ENCODE assay signal across 8 cellular contexts in the genomic region with DNA sequence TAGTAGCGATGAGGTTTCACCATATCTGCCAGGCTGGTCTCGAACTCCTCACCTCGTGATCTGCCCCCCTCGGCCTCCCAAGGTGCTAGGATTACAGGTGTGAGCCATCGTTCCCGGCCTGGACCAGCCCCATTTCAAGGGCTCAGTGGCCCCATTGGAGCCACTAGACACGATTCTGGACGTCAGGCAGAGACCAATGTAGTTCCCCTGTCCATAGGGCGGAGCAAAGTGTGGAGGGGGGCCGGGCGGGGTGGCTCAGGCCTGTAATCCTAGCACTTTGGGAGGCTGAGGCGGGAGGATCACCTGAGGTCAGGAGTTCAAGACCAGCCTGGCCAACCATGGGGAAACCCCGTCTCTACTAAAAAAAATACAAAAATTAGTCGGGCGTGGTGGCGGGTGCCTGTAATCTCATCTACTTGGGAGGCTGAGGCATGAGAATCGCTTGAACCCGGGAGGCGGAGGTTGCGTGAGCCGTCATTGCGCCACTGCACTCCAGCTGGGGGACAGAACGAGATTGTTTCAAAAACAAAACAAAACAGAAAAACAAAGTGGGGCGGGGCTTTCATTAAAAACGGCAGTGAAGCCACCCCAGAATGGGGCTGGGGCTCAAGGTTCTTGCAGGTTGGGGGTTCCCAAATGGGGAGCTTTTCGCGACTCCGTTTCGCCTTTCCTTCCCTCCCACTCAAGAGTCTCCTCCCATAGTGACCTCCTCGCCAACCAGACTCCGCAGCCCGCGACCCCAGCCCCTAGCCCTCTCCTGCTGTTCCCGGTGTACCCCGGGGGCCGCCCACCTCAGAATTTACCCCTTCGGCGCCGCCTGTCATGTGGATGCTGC. TPM values are rescaled to one million over a fixed set of nuclear protein-coding genes. Genes with fewer than 3 reads are reported as not detected.
DNase-seq lines count a peak whose midpoint lies in the region; ATAC-seq, FAIRE-seq and TF ChIP-seq lines count a peak whose summit lies in the region.

No MANE protein-coding gene starts in this region.

- no peaks in the 10 kb centered on the region for H3K27me3 Mint-ChIP-seq in activated CD4-positive, alpha-beta T cell treated with anti-CD3 and anti-CD28 coated beads, Interleukin-2, amount 10 ng/mL, durations not matched to agents 24 days and 14 days
- H3K27me3 Mint-ChIP-seq in activated naive CD8-positive, alpha-beta T cell treated with anti-CD3 and anti-CD28 coated beads, Interleukin-2, amount 10 ng/mL, durations not matched to agents 7 days and 5 days, result no peaks in the 10 kb centered on the region

- no peaks in the 10 kb centered on the region for H3K9me3 ChIP-seq in kidney (ENCODE audit: control insufficient read depth in 1 of 2, low read length in 2 of 2)
- no peaks in the 10 kb centered on the region for H3K9me3 ChIP-seq in testis

- DNase-seq in activated CD4-positive, alpha-beta T cell treated with anti-CD3 and anti-CD28 coated beads, Interleukin-2, amount 10 ng/mL, durations not matched to agents 24 days and 14 days, result no peak
- DNase-seq in activated CD4-positive, alpha-beta T cell treated with anti-CD3 and anti-CD28 coated beads for 4 hours, result no peak
- DNase-seq in activated naive CD8-positive, alpha-beta T cell treated with anti-CD3 and anti-CD28 coated beads, Interleukin-2, amount 10 ng/mL, durations not matched to agents 7 days and 5 days, result no peak
- DNase-seq in kidney (no peak), testis (no peak), GM19240 (ENCODE audit: insufficient read length, low spot score) (no peak), GF-D8 (lab: John Stamatoyannopoulos, UW) (no peak), COR-L47 (lab: John Stamatoyannopoulos, UW) (no peak)

- WGBS in testis, 2 donors, result 21 to 28% methylated on average over 36 to 39 of the region's 39 CpGs

- H3K9ac ChIP-seq in kidney (ENCODE audit: low read length in 2 of 2), result peak overlapping the region in 1 of 2 donors; percentile 63

- peaks cover 16% of the 10 kb centered on the region for H3K4me1 Mint-ChIP-seq in activated CD4-positive, alpha-beta T cell treated with anti-CD3 and anti-CD28 coated beads, Interleukin-2, amount 10 ng/mL, durations not matched to agents 24 days and 14 days
- H3K4me1 Mint-ChIP-seq in activated naive CD8-positive, alpha-beta T cell treated with anti-CD3 and anti-CD28 coated beads, Interleukin-2, amount 10 ng/mL, durations not matched to agents 7 days and 5 days, result peaks cover 17% of the 10 kb centered on the region

- TF ChIP-seq POLR2A in testis (IDR thresholded peaks at IDR 0.05), result no peak

- H3K27ac ChIP-seq in kidney (ENCODE audit: low read depth in 2 of 2, low read length in 2 of 2), result peak overlapping the region in 1 of 2 donors; percentile 63
- H3K27ac ChIP-seq in testis, result peak overlapping the region; percentile 3 to 85

- H3K27ac Mint-ChIP-seq in activated CD4-positive, alpha-beta T cell treated with anti-CD3 and anti-CD28 coated beads, Interleukin-2, amount 10 ng/mL, durations not matched to agents 24 days and 14 days, result peak overlapping the region; percentile 94
- peak overlapping the region; percentile 96 for H3K27ac Mint-ChIP-seq in activated naive CD8-positive, alpha-beta T cell treated with anti-CD3 and anti-CD28 coated beads, Interleukin-2, amount 10 ng/mL, durations not matched to agents 7 days and 5 days

- no peak for FAIRE-seq in kidney (lab: Jason Lieb, UNC)

- H3K27me3 ChIP-seq in testis, result no peaks in the 10 kb centered on the region

- TF ChIP-seq CTCF in kidney (IDR thresholded peaks at IDR 0.05; ENCODE audit: borderline replicate concordance, extremely low read depth, insufficient read depth) (no peak), testis (IDR thresholded peaks at IDR 0.05) (no peak)

- H3K4me1 ChIP-seq in kidney (ENCODE audit: control insufficient read depth in 1 of 2, insufficient read depth in 1 of 2, low read depth in 1 of 2, low read length in 2 of 2) (peaks cover 0 to 9% of the 10 kb centered on the region in 2 donors), testis (peaks cover 24% of the 10 kb centered on the region)

- ATAC-seq in activated naive CD8-positive, alpha-beta T cell treated with anti-CD3 and anti-CD28 coated beads, Interleukin-2, amount 10 ng/mL, durations not matched to agents 7 days and 5 days (ENCODE audit: low read depth), result no peak

- H3K4me3 ChIP-seq in kidney (ENCODE audit: low read length in 2 of 2) (peak overlapping the region; percentile 61 to 67), testis (peak overlapping the region; percentile 66 to 74)

- no peaks in the 10 kb centered on the region for H3K36me3 ChIP-seq in kidney (ENCODE audit: control insufficient read depth in 1 of 2, insufficient read depth in 2 of 2, low read length in 2 of 2)
- H3K36me3 ChIP-seq in testis (ENCODE audit: low read depth, missing control alignments), result no peaks in the 10 kb centered on the region

- H3K9me3 Mint-ChIP-seq in activated CD4-positive, alpha-beta T cell treated with anti-CD3 and anti-CD28 coated beads, Interleukin-2, amount 10 ng/mL, durations not matched to agents 24 days and 14 days, result no peaks in the 10 kb centered on the region
- no peaks in the 10 kb centered on the region for H3K9me3 Mint-ChIP-seq in activated naive CD8-positive, alpha-beta T cell treated with anti-CD3 and anti-CD28 coated beads, Interleukin-2, amount 10 ng/mL, durations not matched to agents 7 days and 5 days

- H3K36me3 Mint-ChIP-seq in activated CD4-positive, alpha-beta T cell treated with anti-CD3 and anti-CD28 coated beads, Interleukin-2, amount 10 ng/mL, durations not matched to agents 24 days and 14 days (ENCODE audit: low read depth), result peaks cover 4% of the 10 kb centered on the region
- H3K36me3 Mint-ChIP-seq in activated naive CD8-positive, alpha-beta T cell treated with anti-CD3 and anti-CD28 coated beads, Interleukin-2, amount 10 ng/mL, durations not matched to agents 7 days and 5 days, result peaks cover 7% of the 10 kb centered on the region

- peak overlapping the region; percentile 90 for H3K4me3 Mint-ChIP-seq in activated CD4-positive, alpha-beta T cell treated with anti-CD3 and anti-CD28 coated beads, Interleukin-2, amount 10 ng/mL, durations not matched to agents 24 days and 14 days
- H3K4me3 Mint-ChIP-seq in activated naive CD8-positive, alpha-beta T cell treated with anti-CD3 and anti-CD28 coated beads, Interleukin-2, amount 10 ng/mL, durations not matched to agents 7 days and 5 days, result peak overlapping the region; percentile 97

- POLR2A ChIA-PET in activated naive CD8-positive, alpha-beta T cell treated with anti-CD3 and anti-CD28 coated beads, Interleukin-2, amount 10 ng/mL, durations not matched to agents 7 days and 5 days (lab: Charles Lee), result interaction anchor here (0.5 to 3.6 kb wide), 4 partner anchors 11 to 392 kb away, joined by 3 to 34 read pairs (median 3); a partner anchor contains a TSS

- intact Hi-C loops in activated CD4-positive, alpha-beta T cell treated with anti-CD3 and anti-CD28 coated beads, Interleukin-2, amount 10 ng/mL, durations not matched to agents 24 days and 14 days (cut with micrococcal nuclease), result loop anchor here (1.0 to 10.0 kb wide), 4 partner anchors 10 to 1614 kb away; a partner anchor contains a TSS
- intact Hi-C loops in kidney (cut with DNase I) (no loop called here), testis (cut with DNase I; ENCODE audit: low total_unique reads) (no loop called here)

RNA-seq across cellular contexts. Expression of a gene that starts 0.8 kb away (rescaled TPM):
- total RNA-seq in activated CD4-positive, alpha-beta T cell treated with anti-CD3 and anti-CD28 coated beads, Interleukin-2, amount 10 ng/mL, durations not matched to agents 24 days and 14 days, result 108 and 119 TPM in 2 replicates
- 100 to 1,000 TPM; 161 to 168 TPM for total RNA-seq in activated naive CD8-positive, alpha-beta T cell treated with anti-CD3 and anti-CD28 coated beads, Interleukin-2, amount 10 ng/mL, durations not matched to agents 7 days and 5 days
- total RNA-seq in kidney (132 TPM), testis (100 to 1,000 TPM; 164 to 192 TPM)
- polyA plus RNA-seq in kidney (ENCODE audit: insufficient read depth, low read depth, low replicate concordance) (280 TPM), testis (ENCODE audit: insufficient read depth, low read depth, low replicate concordance) (418 TPM)

RNA-seq across cellular contexts. Expression of a gene that starts 10.4 kb away (rescaled TPM):
- 117 and 126 TPM in 2 replicates for total RNA-seq in activated CD4-positive, alpha-beta T cell treated with anti-CD3 and anti-CD28 coated beads, Interleukin-2, amount 10 ng/mL, durations not matched to agents 24 days and 14 days
- total RNA-seq in activated naive CD8-positive, alpha-beta T cell treated with anti-CD3 and anti-CD28 coated beads, Interleukin-2, amount 10 ng/mL, durations not matched to agents 7 days and 5 days, result 100 to 1,000 TPM; 103 to 110 TPM
- total RNA-seq in kidney, result 77.9 TPM
- 122 TPM for polyA plus RNA-seq in kidney (ENCODE audit: insufficient read depth, low read depth, low replicate concordance)
- 100 to 1,000 TPM; 185 to 245 TPM for total RNA-seq in testis
- polyA plus RNA-seq in testis (ENCODE audit: insufficient read depth, low read depth, low replicate concordance), result 386 TPM

RNA-seq across cellular contexts. Expression of a gene that starts 32.7 kb away (rescaled TPM):
- total RNA-seq in activated CD4-positive, alpha-beta T cell treated with anti-CD3 and anti-CD28 coated beads, Interleukin-2, amount 10 ng/mL, durations not matched to agents 24 days and 14 days, result 39.9 and 40.1 TPM in 2 replicates
- 10 to 100 TPM; 31.7 to 32.4 TPM for total RNA-seq in activated naive CD8-positive, alpha-beta T cell treated with anti-CD3 and anti-CD28 coated beads, Interleukin-2, amount 10 ng/mL, durations not matched to agents 7 days and 5 days
- total RNA-seq in kidney, result 94.6 TPM
- polyA plus RNA-seq in kidney (ENCODE audit: insufficient read depth, low read depth, low replicate concordance), result 137 TPM
- 10 to 100 TPM; 55.0 to 57.5 TPM for total RNA-seq in testis
- 47.8 TPM for polyA plus RNA-seq in testis (ENCODE audit: insufficient read depth, low read depth, low replicate concordance)

RNA-seq across cellular contexts. Expression of a gene that starts 43.2 kb away (rescaled TPM):
- 129 and 132 TPM in 2 replicates for total RNA-seq in activated CD4-positive, alpha-beta T cell treated with anti-CD3 and anti-CD28 coated beads, Interleukin-2, amount 10 ng/mL, durations not matched to agents 24 days and 14 days
- 100 to 1,000 TPM in 1 of 2 experiments, 10 to 100 TPM in 1; 90.7 to 108 TPM for total RNA-seq in activated naive CD8-positive, alpha-beta T cell treated with anti-CD3 and anti-CD28 coated beads, Interleukin-2, amount 10 ng/mL, durations not matched to agents 7 days and 5 days
- total RNA-seq in kidney (146 TPM), testis (100 to 1,000 TPM; 389 to 493 TPM)
- polyA plus RNA-seq in kidney (ENCODE audit: insufficient read depth, low read depth, low replicate concordance) (894 TPM), testis (ENCODE audit: insufficient read depth, low read depth, low replicate concordance) (259 TPM)

RNA-seq across cellular contexts. Expression of a gene that starts 53.5 kb away (rescaled TPM):
- total RNA-seq in activated CD4-positive, alpha-beta T cell treated with anti-CD3 and anti-CD28 coated beads, Interleukin-2, amount 10 ng/mL, durations not matched to agents 24 days and 14 days, result 0.78 and 1.1 TPM in 2 replicates
- under 1 TPM; 0.34 to 0.36 TPM for total RNA-seq in activated naive CD8-positive, alpha-beta T cell treated with anti-CD3 and anti-CD28 coated beads, Interleukin-2, amount 10 ng/mL, durations not matched to agents 7 days and 5 days
- total RNA-seq in kidney (19.0 TPM), testis (1 to 10 TPM; 1.4 to 1.5 TPM)
- polyA plus RNA-seq in kidney (ENCODE audit: insufficient read depth, low read depth, low replicate concordance) (14.3 TPM), testis (ENCODE audit: insufficient read depth, low read depth, low replicate concordance) (0.22 TPM)
